In genomic region chr1:93607814-93608187, GRCh38 we compare ENCODE assay signal across 8 cellular contexts.
DNase-seq lines count a peak whose midpoint lies in the region; ATAC-seq and TF ChIP-seq lines count a peak whose summit lies in the region.

No MANE protein-coding gene starts in this region.

- no peak for TF ChIP-seq POLR2A in heart left ventricle (IDR thresholded peaks at IDR 0.05)

- 65 to 73% (median 71%) methylated on average over 5 of the region's 5 CpGs for WGBS in heart left ventricle, 4 donors

- H3K36me3 ChIP-seq in heart left ventricle, result no peaks in the 10 kb centered on the region

- H3K27ac ChIP-seq in heart left ventricle, result peak overlapping the region; percentile 39 to 79 (median 67)

- DNase-seq in heart left ventricle (no peak), left ventricle myocardium superior (no peak), amniotic epithelial cell (ENCODE audit: low read depth) (peak; percentile 64), NOMO-1 treated with dmso at 0.1 percent for 144 hours (lab: John Stamatoyannopoulos, UW; ENCODE audit: unreplicated experiment) (no peak), NCI-H1436 (lab: John Stamatoyannopoulos, UW) (no peak), NCI-H510A (lab: John Stamatoyannopoulos, UW) (no peak)
- DNase-seq in stimulated activated CD4-positive, alpha-beta T cell treated with anti-CD3 and anti-CD28 coated beads, Interleukin-1b, Interleukin-23, amount 100 ng/mL, for 48 hours, result peak; percentile 80

- ATAC-seq in heart left ventricle (peak; percentile 4 to 50 (median 17)), left ventricle myocardium superior (no peak), HG03103 (IDR thresholded peaks at IDR 0.05; ENCODE audit: low read depth, unreplicated experiment) (peak; percentile 88)

- peaks cover 3 to 95% (median 57%) of the 10 kb centered on the region in 12 donors for H3K4me1 ChIP-seq in heart left ventricle

- intact Hi-C loops in heart left ventricle (cut with DNase I), result no loop called here
- intact Hi-C loops in left ventricle myocardium superior (cut with micrococcal nuclease), result no loop called here

- TF ChIP-seq CTCF in heart left ventricle (IDR thresholded peaks at IDR 0.05), result no peak

- H3K9me3 ChIP-seq in heart left ventricle, result no peaks in the 10 kb centered on the region

- H3K4me3 ChIP-seq in heart left ventricle, result no peak overlapping the region

- no peaks in the 10 kb centered on the region for H3K27me3 ChIP-seq in heart left ventricle

Comparison
In these comparisons a context has a peak if more than half of its experiments do, and no peak if none do; other contexts are left out.
1. DNase-seq: peak in amniotic epithelial cell (single experiment) and stimulated activated CD4-positive, alpha-beta T cell treated with anti-CD3 and anti-CD28 coated beads, Interleukin-1b, Interleukin-23, amount 100 ng/mL, for 48 hours (single experiment); none in heart left ventricle (0 of 5), left ventricle myocardium superior (single experiment), NOMO-1 treated with dmso at 0.1 percent for 144 hours (single experiment), NCI-H1436 (single experiment) and NCI-H510A (single experiment).